In genomic region chr17:66625321-66625767, GRCh38 we compare ENCODE assay signal across 8 cellular contexts.
A peak's percentile ranks its signal among the peaks of the same experiment; 100 is the strongest.
DNase-seq lines count a peak whose midpoint lies in the region; ATAC-seq and TF ChIP-seq lines count a peak whose summit lies in the region.

No MANE protein-coding gene starts in this region.

- H3K27me3 ChIP-seq in DND-41 (ENCODE audit: insufficient read depth, low read length, poor library complexity) = no peaks in the 10 kb centered on the region
- H3K27me3 ChIP-seq in MM.1S (replicated peaks; ENCODE audit: insufficient read depth, low read length) = no peaks in the 10 kb centered on the region

- H3F3A ChIP-seq in MM.1S (ENCODE audit: insufficient read depth, low read length) = no peaks in the 10 kb centered on the region

- H3K9ac ChIP-seq in DND-41 (ENCODE audit: low read depth, low read length) = no peak overlapping the region
- no peak overlapping the region for H3K9ac ChIP-seq in MM.1S (ENCODE audit: low read length)

- peak; percentile 61 for TF ChIP-seq CTCF in DND-41 (IDR thresholded peaks at IDR 0.05; ENCODE audit: borderline replicate concordance, extremely low read depth, low read length, poor library complexity, severe bottlenecking)
- peak; percentile 38 for TF ChIP-seq CTCF in MM.1S (IDR thresholded peaks at IDR 0.05; ENCODE audit: low read length)

- H3K4me2 ChIP-seq in DND-41 (ENCODE audit: insufficient read depth, low read length) (no peak overlapping the region), MM.1S (ENCODE audit: low read depth, low read length) (no peak overlapping the region)

- H3K4me1 ChIP-seq in DND-41 (ENCODE audit: insufficient read depth, low read length) (no peaks in the 10 kb centered on the region), MM.1S (ENCODE audit: low read length) (no peaks in the 10 kb centered on the region)

- H4K20me1 ChIP-seq in DND-41 (ENCODE audit: insufficient read depth, low read length) (no peaks in the 10 kb centered on the region), MM.1S (ENCODE audit: insufficient read depth, low read length) (0 out of 2 replicates have a peak, but pooled peaks cover 2% of the 10 kb centered on the region)

- H2AFZ ChIP-seq in DND-41 (ENCODE audit: low read depth, low read length) = no peak overlapping the region
- no peak overlapping the region for H2AFZ ChIP-seq in MM.1S (ENCODE audit: low read length)

- ATAC-seq in DND-41 (ENCODE audit: insufficient read depth, low read depth) = peak; percentile 70; the same call in 2 of the 3 replicates
- peak; percentile 83 for ATAC-seq in left colon
- ATAC-seq in GM18511 (IDR thresholded peaks at IDR 0.05; ENCODE audit: unreplicated experiment) = no peak

- no peaks in the 10 kb centered on the region for H3K79me2 ChIP-seq in DND-41 (ENCODE audit: insufficient read depth, low read length)
- no peaks in the 10 kb centered on the region for H3K79me2 ChIP-seq in MM.1S (ENCODE audit: low read length)

- H3K9me2 ChIP-seq in MM.1S (replicated peaks; ENCODE audit: insufficient read depth, low read length) = no peaks in the 10 kb centered on the region

- H3K9me3 ChIP-seq in DND-41 (ENCODE audit: insufficient read depth, low read length, severe bottlenecking) = no peaks in the 10 kb centered on the region
- no peaks in the 10 kb centered on the region for H3K9me3 ChIP-seq in MM.1S (replicated peaks; ENCODE audit: insufficient read depth, low read length)

- DNase-seq in DND-41 (no peak), MM.1S (peak; percentile 17), amniotic epithelial cell (ENCODE audit: low read depth) (peak; percentile 27), left colon (no peak), T-helper 1 cell (no peak), C1 segment of cervical spinal cord (lab: John Stamatoyannopoulos, UW) (no peak), putamen (ENCODE audit: low spot score) (no peak)

- intact Hi-C loops in left colon (cut with DNase I, micrococcal nuclease) = no loop called here

- H3K36me3 ChIP-seq in DND-41 (ENCODE audit: insufficient read depth, low read length) = no peaks in the 10 kb centered on the region
- H3K36me3 ChIP-seq in MM.1S (replicated peaks; ENCODE audit: insufficient read depth, low read length) = no peaks in the 10 kb centered on the region

- H3K4me3 ChIP-seq in DND-41 (ENCODE audit: low read depth in 1 of 2, low read length in 2 of 2) (no peak overlapping the region), MM.1S (ENCODE audit: low read length) (no peak overlapping the region)

- H3K27ac ChIP-seq in DND-41 (ENCODE audit: low read length) (no peak overlapping the region), MM.1S (ENCODE audit: low read length) (no peak overlapping the region)

Comparison
In these comparisons a context has a peak if more than half of its experiments do, and no peak if none do; other contexts are left out.
1. DNase-seq: peak in MM.1S (single experiment) and amniotic epithelial cell (single experiment); none in DND-41 (single experiment), left colon (0 of 2), T-helper 1 cell (0 of 5), C1 segment of cervical spinal cord (0 of 14) and putamen (single experiment).